In genomic region chr14:105346200-105346533, GRCh38 we compare ENCODE assay signal across 1 cellular context.
A peak's percentile ranks its signal among the peaks of the same experiment; 100 is the strongest.
TF ChIP-seq lines count a peak whose summit lies in the region.

No MANE protein-coding gene starts in this region.

TF ChIP-seq in K562, 482 proteins besides CTCF, POLR2A, EP300 and RAD21:
- TF ChIP-seq PYGO2 (tag; IDR thresholded peaks at IDR 0.05) (no peak), TAF7 (tag; IDR thresholded peaks at IDR 0.05) (no peak), BDP1 (IDR thresholded peaks at IDR 0.05; ENCODE audit: insufficient read depth, insufficient read length) (no peak), NFIX (CRISPR knock-in tag; IDR thresholded peaks at IDR 0.05; ENCODE audit: low read depth) (no peak), VEZF1 (CRISPR knock-in tag; IDR thresholded peaks at IDR 0.05) (0 out of 2 replicates have a peak, but pooled peaks have one; percentile 26), ZNF24 (IDR thresholded peaks at IDR 0.05) (no peak), EGR1 (conservative IDR thresholded peaks at IDR 0.05) (0 out of 2 replicates have a peak, but pooled peaks have one; percentile 14), ELF1 (tag; IDR thresholded peaks at IDR 0.05) (peak; percentile 38; the same call in 1 of the 2 replicates), SIRT6 (IDR thresholded peaks at IDR 0.05; ENCODE audit: low read depth, low read length) (no peak)
- TF ChIP-seq, protein P1, sequence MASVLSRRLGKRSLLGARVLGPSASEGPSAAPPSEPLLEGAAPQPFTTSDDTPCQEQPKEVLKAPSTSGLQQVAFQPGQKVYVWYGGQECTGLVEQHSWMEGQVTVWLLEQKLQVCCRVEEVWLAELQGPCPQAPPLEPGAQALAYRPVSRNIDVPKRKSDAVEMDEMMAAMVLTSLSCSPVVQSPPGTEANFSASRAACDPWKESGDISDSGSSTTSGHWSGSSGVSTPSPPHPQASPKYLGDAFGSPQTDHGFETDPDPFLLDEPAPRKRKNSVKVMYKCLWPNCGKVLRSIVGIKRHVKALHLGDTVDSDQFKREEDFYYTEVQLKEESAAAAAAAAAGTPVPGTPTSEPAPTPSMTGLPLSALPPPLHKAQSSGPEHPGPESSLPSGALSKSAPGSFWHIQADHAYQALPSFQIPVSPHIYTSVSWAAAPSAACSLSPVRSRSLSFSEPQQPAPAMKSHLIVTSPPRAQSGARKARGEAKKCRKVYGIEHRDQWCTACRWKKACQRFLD (CRISPR knock-in tag; IDR thresholded peaks at IDR 0.05): no peak
